ENCODE assay signal across 1 cellular context in the genomic region with DNA sequence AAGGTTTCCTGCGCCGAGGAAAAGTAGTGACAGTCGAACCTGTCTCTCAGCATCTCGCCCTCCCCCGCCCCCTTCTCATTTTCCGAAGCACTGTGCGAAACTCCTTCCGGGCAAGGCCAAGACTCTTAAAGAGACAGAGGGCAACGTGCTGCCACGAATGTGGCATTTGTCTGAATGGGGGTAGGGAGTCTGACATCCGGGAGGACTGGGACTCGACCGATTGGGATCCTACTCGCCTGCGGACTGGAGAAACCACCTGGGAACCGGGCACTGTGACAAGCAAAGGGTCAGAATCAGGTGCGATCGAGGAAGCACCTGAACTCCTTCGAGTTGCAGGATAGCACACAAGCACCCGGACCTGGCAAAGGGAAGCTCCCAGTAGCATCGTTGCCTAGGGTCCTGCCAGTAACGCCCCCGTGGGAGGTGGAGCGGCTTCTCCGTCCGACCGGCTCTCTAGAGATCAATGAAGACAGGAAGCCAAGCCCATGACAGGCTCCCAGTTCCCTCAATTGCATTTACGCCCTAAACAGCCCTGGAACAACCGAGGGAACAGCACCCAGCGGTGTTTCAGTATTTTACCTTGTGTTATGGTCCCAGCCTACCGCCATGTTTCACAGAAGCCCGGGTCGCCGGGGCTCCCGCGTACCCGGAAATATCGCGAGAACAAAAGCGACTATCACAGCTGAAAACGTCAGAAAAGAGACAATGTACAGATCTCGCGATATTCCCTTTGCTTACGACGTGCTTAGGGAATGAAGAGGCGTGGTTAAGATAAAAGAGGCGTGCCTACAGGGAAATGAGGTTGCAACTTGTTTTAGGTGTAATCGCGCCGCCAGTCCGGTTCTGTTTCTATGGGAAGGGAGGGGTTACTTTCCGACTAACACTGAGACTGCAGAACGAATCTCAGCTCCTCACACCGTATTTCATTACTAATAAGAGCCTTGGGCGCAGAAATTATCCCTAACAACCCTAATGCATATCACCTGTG.
TF ChIP-seq lines count a peak whose summit lies in the region.

A gene with protein sequence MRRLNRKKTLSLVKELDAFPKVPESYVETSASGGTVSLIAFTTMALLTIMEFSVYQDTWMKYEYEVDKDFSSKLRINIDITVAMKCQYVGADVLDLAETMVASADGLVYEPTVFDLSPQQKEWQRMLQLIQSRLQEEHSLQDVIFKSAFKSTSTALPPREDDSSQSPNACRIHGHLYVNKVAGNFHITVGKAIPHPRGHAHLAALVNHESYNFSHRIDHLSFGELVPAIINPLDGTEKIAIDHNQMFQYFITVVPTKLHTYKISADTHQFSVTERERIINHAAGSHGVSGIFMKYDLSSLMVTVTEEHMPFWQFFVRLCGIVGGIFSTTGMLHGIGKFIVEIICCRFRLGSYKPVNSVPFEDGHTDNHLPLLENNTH (minus strand): TSS at position 637 of the 988 bp plus-strand sequence. CDS start 9,539 bp downstream, outside the sequence.

TF ChIP-seq in HepG2, 621 proteins besides CTCF, POLR2A, EP300 and RAD21 (continued from another document and continues in another):
- TF ChIP-seq, protein P1, sequence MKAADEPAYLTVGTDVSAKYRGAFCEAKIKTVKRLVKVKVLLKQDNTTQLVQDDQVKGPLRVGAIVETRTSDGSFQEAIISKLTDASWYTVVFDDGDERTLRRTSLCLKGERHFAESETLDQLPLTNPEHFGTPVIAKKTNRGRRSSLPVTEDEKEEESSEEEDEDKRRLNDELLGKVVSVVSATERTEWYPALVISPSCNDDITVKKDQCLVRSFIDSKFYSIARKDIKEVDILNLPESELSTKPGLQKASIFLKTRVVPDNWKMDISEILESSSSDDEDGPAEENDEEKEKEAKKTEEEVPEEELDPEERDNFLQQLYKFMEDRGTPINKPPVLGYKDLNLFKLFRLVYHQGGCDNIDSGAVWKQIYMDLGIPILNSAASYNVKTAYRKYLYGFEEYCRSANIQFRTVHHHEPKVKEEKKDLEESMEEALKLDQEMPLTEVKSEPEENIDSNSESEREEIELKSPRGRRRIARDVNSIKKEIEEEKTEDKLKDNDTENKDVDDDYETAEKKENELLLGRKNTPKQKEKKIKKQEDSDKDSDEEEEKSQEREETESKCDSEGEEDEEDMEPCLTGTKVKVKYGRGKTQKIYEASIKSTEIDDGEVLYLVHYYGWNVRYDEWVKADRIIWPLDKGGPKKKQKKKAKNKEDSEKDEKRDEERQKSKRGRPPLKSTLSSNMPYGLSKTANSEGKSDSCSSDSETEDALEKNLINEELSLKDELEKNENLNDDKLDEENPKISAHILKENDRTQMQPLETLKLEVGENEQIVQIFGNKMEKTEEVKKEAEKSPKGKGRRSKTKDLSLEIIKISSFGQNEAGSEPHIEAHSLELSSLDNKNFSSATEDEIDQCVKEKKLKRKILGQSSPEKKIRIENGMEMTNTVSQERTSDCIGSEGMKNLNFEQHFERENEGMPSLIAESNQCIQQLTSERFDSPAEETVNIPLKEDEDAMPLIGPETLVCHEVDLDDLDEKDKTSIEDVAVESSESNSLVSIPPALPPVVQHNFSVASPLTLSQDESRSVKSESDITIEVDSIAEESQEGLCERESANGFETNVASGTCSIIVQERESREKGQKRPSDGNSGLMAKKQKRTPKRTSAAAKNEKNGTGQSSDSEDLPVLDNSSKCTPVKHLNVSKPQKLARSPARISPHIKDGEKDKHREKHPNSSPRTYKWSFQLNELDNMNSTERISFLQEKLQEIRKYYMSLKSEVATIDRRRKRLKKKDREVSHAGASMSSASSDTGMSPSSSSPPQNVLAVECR (CRISPR knock-in tag; IDR thresholded peaks at IDR 0.05; ENCODE audit: borderline replicate concordance): peak; percentile 82
- TF ChIP-seq ZNF331 (CRISPR knock-in tag; IDR thresholded peaks at IDR 0.05): no peak
- TF ChIP-seq, protein P2, sequence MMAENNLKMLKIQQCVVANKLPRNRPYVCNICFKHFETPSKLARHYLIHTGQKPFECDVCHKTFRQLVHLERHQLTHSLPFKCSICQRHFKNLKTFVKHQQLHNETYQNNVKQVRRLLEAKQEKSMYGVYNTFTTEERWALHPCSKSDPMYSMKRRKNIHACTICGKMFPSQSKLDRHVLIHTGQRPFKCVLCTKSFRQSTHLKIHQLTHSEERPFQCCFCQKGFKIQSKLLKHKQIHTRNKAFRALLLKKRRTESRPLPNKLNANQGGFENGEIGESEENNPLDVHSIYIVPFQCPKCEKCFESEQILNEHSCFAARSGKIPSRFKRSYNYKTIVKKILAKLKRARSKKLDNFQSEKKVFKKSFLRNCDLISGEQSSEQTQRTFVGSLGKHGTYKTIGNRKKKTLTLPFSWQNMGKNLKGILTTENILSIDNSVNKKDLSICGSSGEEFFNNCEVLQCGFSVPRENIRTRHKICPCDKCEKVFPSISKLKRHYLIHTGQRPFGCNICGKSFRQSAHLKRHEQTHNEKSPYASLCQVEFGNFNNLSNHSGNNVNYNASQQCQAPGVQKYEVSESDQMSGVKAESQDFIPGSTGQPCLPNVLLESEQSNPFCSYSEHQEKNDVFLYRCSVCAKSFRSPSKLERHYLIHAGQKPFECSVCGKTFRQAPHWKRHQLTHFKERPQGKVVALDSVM (CRISPR knock-in tag; IDR thresholded peaks at IDR 0.05): 0 out of 2 replicates have a peak, but pooled peaks have one; percentile 15
- TF ChIP-seq, protein P3, sequence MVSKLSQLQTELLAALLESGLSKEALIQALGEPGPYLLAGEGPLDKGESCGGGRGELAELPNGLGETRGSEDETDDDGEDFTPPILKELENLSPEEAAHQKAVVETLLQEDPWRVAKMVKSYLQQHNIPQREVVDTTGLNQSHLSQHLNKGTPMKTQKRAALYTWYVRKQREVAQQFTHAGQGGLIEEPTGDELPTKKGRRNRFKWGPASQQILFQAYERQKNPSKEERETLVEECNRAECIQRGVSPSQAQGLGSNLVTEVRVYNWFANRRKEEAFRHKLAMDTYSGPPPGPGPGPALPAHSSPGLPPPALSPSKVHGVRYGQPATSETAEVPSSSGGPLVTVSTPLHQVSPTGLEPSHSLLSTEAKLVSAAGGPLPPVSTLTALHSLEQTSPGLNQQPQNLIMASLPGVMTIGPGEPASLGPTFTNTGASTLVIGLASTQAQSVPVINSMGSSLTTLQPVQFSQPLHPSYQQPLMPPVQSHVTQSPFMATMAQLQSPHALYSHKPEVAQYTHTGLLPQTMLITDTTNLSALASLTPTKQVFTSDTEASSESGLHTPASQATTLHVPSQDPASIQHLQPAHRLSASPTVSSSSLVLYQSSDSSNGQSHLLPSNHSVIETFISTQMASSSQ (IDR thresholded peaks at IDR 0.05; ENCODE audit: low read depth): no peak
- TF ChIP-seq, protein P3 (CRISPR knock-in tag; IDR thresholded peaks at IDR 0.05; ENCODE audit: borderline replicate concordance): no peak
- TF ChIP-seq, protein P4, sequence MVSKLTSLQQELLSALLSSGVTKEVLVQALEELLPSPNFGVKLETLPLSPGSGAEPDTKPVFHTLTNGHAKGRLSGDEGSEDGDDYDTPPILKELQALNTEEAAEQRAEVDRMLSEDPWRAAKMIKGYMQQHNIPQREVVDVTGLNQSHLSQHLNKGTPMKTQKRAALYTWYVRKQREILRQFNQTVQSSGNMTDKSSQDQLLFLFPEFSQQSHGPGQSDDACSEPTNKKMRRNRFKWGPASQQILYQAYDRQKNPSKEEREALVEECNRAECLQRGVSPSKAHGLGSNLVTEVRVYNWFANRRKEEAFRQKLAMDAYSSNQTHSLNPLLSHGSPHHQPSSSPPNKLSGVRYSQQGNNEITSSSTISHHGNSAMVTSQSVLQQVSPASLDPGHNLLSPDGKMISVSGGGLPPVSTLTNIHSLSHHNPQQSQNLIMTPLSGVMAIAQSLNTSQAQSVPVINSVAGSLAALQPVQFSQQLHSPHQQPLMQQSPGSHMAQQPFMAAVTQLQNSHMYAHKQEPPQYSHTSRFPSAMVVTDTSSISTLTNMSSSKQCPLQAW (CRISPR knock-in tag; IDR thresholded peaks at IDR 0.05): peak; percentile 51; the same call in 1 of the 2 replicates
- no peak for TF ChIP-seq PHF5A (CRISPR knock-in tag; IDR thresholded peaks at IDR 0.05; ENCODE audit: low read depth, unreplicated experiment)
- TF ChIP-seq MBNL3 (CRISPR knock-in tag; conservative IDR thresholded peaks at IDR 0.05): no peak
- TF ChIP-seq, protein P5, sequence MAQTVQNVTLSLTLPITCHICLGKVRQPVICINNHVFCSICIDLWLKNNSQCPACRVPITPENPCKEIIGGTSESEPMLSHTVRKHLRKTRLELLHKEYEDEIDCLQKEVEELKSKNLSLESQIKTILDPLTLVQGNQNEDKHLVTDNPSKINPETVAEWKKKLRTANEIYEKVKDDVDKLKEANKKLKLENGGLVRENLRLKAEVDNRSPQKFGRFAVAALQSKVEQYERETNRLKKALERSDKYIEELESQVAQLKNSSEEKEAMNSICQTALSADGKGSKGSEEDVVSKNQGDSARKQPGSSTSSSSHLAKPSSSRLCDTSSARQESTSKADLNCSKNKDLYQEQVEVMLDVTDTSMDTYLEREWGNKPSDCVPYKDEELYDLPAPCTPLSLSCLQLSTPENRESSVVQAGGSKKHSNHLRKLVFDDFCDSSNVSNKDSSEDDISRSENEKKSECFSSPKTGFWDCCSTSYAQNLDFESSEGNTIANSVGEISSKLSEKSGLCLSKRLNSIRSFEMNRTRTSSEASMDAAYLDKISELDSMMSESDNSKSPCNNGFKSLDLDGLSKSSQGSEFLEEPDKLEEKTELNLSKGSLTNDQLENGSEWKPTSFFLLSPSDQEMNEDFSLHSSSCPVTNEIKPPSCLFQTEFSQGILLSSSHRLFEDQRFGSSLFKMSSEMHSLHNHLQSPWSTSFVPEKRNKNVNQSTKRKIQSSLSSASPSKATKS (CRISPR knock-in tag; IDR thresholded peaks at IDR 0.05): no peak
- no peak for TF ChIP-seq ZNF234 (CRISPR knock-in tag; conservative IDR thresholded peaks at IDR 0.05)
- no peak for TF ChIP-seq ZNF577 (CRISPR knock-in tag; IDR thresholded peaks at IDR 0.05; ENCODE audit: borderline replicate concordance, low read depth)
- TF ChIP-seq ZNF224 (CRISPR knock-in tag; IDR thresholded peaks at IDR 0.05): no peak
- no peak for TF ChIP-seq ZNF629 (CRISPR knock-in tag; conservative IDR thresholded peaks at IDR 0.05)
- TF ChIP-seq, protein P6, sequence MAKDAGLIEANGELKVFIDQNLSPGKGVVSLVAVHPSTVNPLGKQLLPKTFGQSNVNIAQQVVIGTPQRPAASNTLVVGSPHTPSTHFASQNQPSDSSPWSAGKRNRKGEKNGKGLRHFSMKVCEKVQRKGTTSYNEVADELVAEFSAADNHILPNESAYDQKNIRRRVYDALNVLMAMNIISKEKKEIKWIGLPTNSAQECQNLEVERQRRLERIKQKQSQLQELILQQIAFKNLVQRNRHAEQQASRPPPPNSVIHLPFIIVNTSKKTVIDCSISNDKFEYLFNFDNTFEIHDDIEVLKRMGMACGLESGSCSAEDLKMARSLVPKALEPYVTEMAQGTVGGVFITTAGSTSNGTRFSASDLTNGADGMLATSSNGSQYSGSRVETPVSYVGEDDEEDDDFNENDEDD (CRISPR knock-in tag; IDR thresholded peaks at IDR 0.05; ENCODE audit: borderline replicate concordance): peak; percentile 57; the same call in 1 of the 2 replicates
- TF ChIP-seq SYNCRIP (IDR thresholded peaks at IDR 0.05; ENCODE audit: insufficient read depth, low read depth, low read length): no peak
- no peak for TF ChIP-seq RARA (CRISPR knock-in tag; IDR thresholded peaks at IDR 0.05)
- TF ChIP-seq ZNF569 (CRISPR knock-in tag; IDR thresholded peaks at IDR 0.05; ENCODE audit: borderline replicate concordance): 0 out of 2 replicates have a peak, but pooled peaks have one; percentile 52
- TF ChIP-seq ZNF501 (CRISPR knock-in tag; IDR thresholded peaks at IDR 0.05): peak; percentile 72; the same call in 1 of the 2 replicates
- TF ChIP-seq IRF2 (CRISPR knock-in tag; IDR thresholded peaks at IDR 0.05): peak; percentile 38; the same call in 1 of the 2 replicates
- TF ChIP-seq IKZF4 (CRISPR knock-in tag; IDR thresholded peaks at IDR 0.05; ENCODE audit: borderline replicate concordance, low read depth, not compliant biosample characterization): no peak
- TF ChIP-seq, protein P7, sequence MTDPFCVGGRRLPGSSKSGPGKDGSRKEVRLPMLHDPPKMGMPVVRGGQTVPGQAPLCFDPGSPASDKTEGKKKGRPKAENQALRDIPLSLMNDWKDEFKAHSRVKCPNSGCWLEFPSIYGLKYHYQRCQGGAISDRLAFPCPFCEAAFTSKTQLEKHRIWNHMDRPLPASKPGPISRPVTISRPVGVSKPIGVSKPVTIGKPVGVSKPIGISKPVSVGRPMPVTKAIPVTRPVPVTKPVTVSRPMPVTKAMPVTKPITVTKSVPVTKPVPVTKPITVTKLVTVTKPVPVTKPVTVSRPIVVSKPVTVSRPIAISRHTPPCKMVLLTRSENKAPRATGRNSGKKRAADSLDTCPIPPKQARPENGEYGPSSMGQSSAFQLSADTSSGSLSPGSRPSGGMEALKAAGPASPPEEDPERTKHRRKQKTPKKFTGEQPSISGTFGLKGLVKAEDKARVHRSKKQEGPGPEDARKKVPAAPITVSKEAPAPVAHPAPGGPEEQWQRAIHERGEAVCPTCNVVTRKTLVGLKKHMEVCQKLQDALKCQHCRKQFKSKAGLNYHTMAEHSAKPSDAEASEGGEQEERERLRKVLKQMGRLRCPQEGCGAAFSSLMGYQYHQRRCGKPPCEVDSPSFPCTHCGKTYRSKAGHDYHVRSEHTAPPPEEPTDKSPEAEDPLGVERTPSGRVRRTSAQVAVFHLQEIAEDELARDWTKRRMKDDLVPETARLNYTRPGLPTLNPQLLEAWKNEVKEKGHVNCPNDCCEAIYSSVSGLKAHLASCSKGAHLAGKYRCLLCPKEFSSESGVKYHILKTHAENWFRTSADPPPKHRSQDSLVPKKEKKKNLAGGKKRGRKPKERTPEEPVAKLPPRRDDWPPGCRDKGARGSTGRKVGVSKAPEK (CRISPR knock-in tag; IDR thresholded peaks at IDR 0.05; ENCODE audit: borderline replicate concordance): no peak
- TF ChIP-seq EEA1 (CRISPR knock-in tag; IDR thresholded peaks at IDR 0.05; ENCODE audit: borderline replicate concordance): peak; percentile 81; the same call in 1 of the 2 replicates
